9 cellular contexts compared by ENCODE assay signal in genomic region chr1:21278208-21278861, GRCh38. TPM values are rescaled to one million over a fixed set of nuclear protein-coding genes. Genes with fewer than 3 reads are reported as not detected.
DNase-seq lines count a peak whose midpoint lies in the region; ATAC-seq and TF ChIP-seq lines count a peak whose summit lies in the region.
"Had no signal": no experiment of that assay in that cellular context is flagged by ENCODE, and none has a peak within 500 bp of the region (broad histone marks: within the 10 kb centered on the region; RNA-seq: fewer than 3 reads in every experiment).

No MANE protein-coding gene starts in this region.

- H3K36me3 ChIP-seq in HCT116 (ENCODE audit: control insufficient read depth in 1 of 2, insufficient read depth in 2 of 2, low read length in 2 of 2) (0 out of 4 replicates have a peak, but pooled peaks cover 0 to 6% of the 10 kb centered on the region in 2 experiments), heart left ventricle (peaks cover 0 to 21% (median 0%) of the 10 kb centered on the region in 9 donors)

- RAD21 ChIA-PET in HCT116 (lab: Charles Lee; ENCODE audit: low non-redundant PET in 1 of 2, low total read pairs in 2 of 2, uncharacterized antibody in 2 of 2, unreplicated experiment in 2 of 2) = no interaction called here

- H3K27ac ChIP-seq in HCT116 (ENCODE audit: low read depth, low read length) (no peak overlapping the region), heart left ventricle (peak overlapping the region; percentile 68 to 98 (median 92))

- H3K27me3 Mint-ChIP-seq in activated T-helper 17 cell treated with anti-CD3 and anti-CD28 coated beads, Interleukin-2, amount 50 U/mL, for 72 hours = no peaks in the 10 kb centered on the region
- H3K27me3 Mint-ChIP-seq: IgD-negative memory B cell had no signal

- H2AFZ ChIP-seq in HCT116 (ENCODE audit: low read depth, low read length, poor library complexity, severe bottlenecking) = no peak overlapping the region

- TF ChIP-seq CTCF in HCT116 (IDR thresholded peaks at IDR 0.05 in 2 of 3, conservative IDR thresholded peaks at IDR 0.05 in 1 of 3; ENCODE audit: borderline replicate concordance in 1 of 3, insufficient read depth in 1 of 3, low read depth in 2 of 3, low read length in 2 of 3) (no peak), heart left ventricle (IDR thresholded peaks at IDR 0.05) (no peak)

- peak overlapping the region; percentile 91 for H3K27ac Mint-ChIP-seq in activated T-helper 17 cell treated with anti-CD3 and anti-CD28 coated beads, Interleukin-2, amount 50 U/mL, for 72 hours

- peaks cover 93% of the 10 kb centered on the region for H3K36me3 Mint-ChIP-seq in activated T-helper 17 cell treated with anti-CD3 and anti-CD28 coated beads, Interleukin-2, amount 50 U/mL, for 72 hours (ENCODE audit: low read depth)

- no peaks in the 10 kb centered on the region for H3K9me3 Mint-ChIP-seq in activated T-helper 17 cell treated with anti-CD3 and anti-CD28 coated beads, Interleukin-2, amount 50 U/mL, for 72 hours
- H3K9me3 Mint-ChIP-seq: IgD-negative memory B cell had no signal

- H3K27me3 ChIP-seq in HCT116 (ENCODE audit: insufficient read depth, low read length) = no peaks in the 10 kb centered on the region
- no peaks in the 10 kb centered on the region for H3K27me3 ChIP-seq in heart left ventricle

- H4K20me1 ChIP-seq in HCT116 (ENCODE audit: insufficient read depth) = no peaks in the 10 kb centered on the region

- H3K4me1 Mint-ChIP-seq in activated T-helper 17 cell treated with anti-CD3 and anti-CD28 coated beads, Interleukin-2, amount 50 U/mL, for 72 hours = peaks cover 40% of the 10 kb centered on the region

- peaks cover 0 to 5% of the 10 kb centered on the region in 2 experiments; a peak in 1 of 4 replicates for H3K4me1 ChIP-seq in HCT116 (ENCODE audit: control insufficient read depth in 1 of 2, insufficient read depth in 2 of 2, low read length in 2 of 2)
- H3K4me1 ChIP-seq in heart left ventricle = peaks cover 8 to 88% (median 72%) of the 10 kb centered on the region in 12 donors

- WGBS in heart left ventricle, 4 donors = 39 to 68% (median 54%) methylated on average over 5 to 9 of the region's 9 CpGs

- H3K4me3 ChIP-seq in HCT116 (replicated peaks in 1 of 2; ENCODE audit: low read depth in 1 of 2, low read length in 2 of 2) = no peak overlapping the region
- H3K4me3 ChIP-seq in heart left ventricle = peak overlapping the region in 10 of 12 donors; percentile 3 to 48 (median 36)

- BruUV-seq in HCT116 (replicated peaks; lab: Mats Ljungman, UMichigan) = TSS peak; percentile 31

- H3K9me3 ChIP-seq in HCT116 (ENCODE audit: control insufficient read depth in 1 of 2, insufficient read depth in 1 of 2, low read depth in 1 of 2, low read length in 2 of 2) (no peaks in the 10 kb centered on the region), heart left ventricle (no peaks in the 10 kb centered on the region)

- CTCF ChIA-PET in HCT116 (lab: Charles Lee) = no interaction called here

- TF ChIP-seq RAD21 in HCT116 (IDR thresholded peaks at IDR 0.05; ENCODE audit: low read depth) = no peak

- TF ChIP-seq POLR2A in HCT116 (IDR thresholded peaks at IDR 0.05; ENCODE audit: borderline replicate concordance, extremely low read depth, insufficient read depth, insufficient read length) (no peak), heart left ventricle (IDR thresholded peaks at IDR 0.05) (no peak)

- intact Hi-C loops in HCT116 (cut with micrococcal nuclease) = no loop called here
- intact Hi-C loops in heart left ventricle (cut with DNase I) = no loop called here
- intact Hi-C loops in posterior vena cava (cut with DNase I) = no loop called here

- no peak for DNase-seq in HCT116 (ENCODE audit: low read depth, low spot score)
- peak in 4 of 5 donors; percentile 54 to 76 (median 67) for DNase-seq in heart left ventricle
- peak; percentile 81 for DNase-seq in posterior vena cava (ENCODE audit: low spot score)
- DNase-seq in DMS79 (lab: John Stamatoyannopoulos, UW) = no peak
- no peak for DNase-seq in COR-L47 (lab: John Stamatoyannopoulos, UW)
- no peak for DNase-seq in mucosa of gallbladder (ENCODE audit: low spot score)
- DNase-seq in AG08395 (ENCODE audit: low spot score) = no peak

- H3K4me3 Mint-ChIP-seq in activated T-helper 17 cell treated with anti-CD3 and anti-CD28 coated beads, Interleukin-2, amount 50 U/mL, for 72 hours = peak overlapping the region; percentile 75

- no peak overlapping the region for H3K9ac ChIP-seq in HCT116 (ENCODE audit: low read length)

- no peaks in the 10 kb centered on the region for H3K79me2 ChIP-seq in HCT116 (ENCODE audit: insufficient read depth, low read length)

- no peak overlapping the region for H3K4me2 ChIP-seq in HCT116 (ENCODE audit: low read length)

- no peak for ATAC-seq in HCT116
- ATAC-seq in activated T-helper 17 cell treated with anti-CD3 and anti-CD28 coated beads, Interleukin-2, amount 50 U/mL, for 72 hours (replicated peaks) = no peak
- ATAC-seq in heart left ventricle = peak; percentile 33 to 55 (median 44)

- H3K9me2 ChIP-seq in HCT116 (ENCODE audit: insufficient read depth) = no peaks in the 10 kb centered on the region

- POLR2A ChIA-PET in HCT116 (lab: Charles Lee) = no interaction called here

TF ChIP-seq in HCT116, 20 proteins besides CTCF, POLR2A, EP300 and RAD21:
- TF ChIP-seq TCF7L2 (IDR thresholded peaks at IDR 0.05; ENCODE audit: borderline replicate concordance, extremely low read depth, insufficient read depth, insufficient read length) (no peak), YY1 (IDR thresholded peaks at IDR 0.05; ENCODE audit: extremely low read depth, insufficient replicate concordance, low read depth, low read length) (no peak)
TF ChIP-seq in HCT116: peak in this region for 0.

RNA-seq across cellular contexts. Expression of gene ECE1, which starts 11.9 kb away (rescaled TPM):
- total RNA-seq in HCT116 (2021; ENCODE audit: unreplicated experiment) (66.8 TPM), heart left ventricle (100 to 1,000 TPM in 1 of 9 donors, 10 to 100 TPM in 8; 37.3 to 140 (median 59.4) TPM), posterior vena cava (100 to 1,000 TPM; 108 to 120 TPM), mucosa of gallbladder (140 TPM)
- polyA plus RNA-seq in HCT116 (2012) = 64.9 and 72.0 TPM in 2 replicates
- total RNA-seq in activated T-helper 17 cell treated with anti-CD3 and anti-CD28 coated beads, Interleukin-2, amount 50 U/mL, for 72 hours = 100 to 1,000 TPM in 1 of 2 donors, 10 to 100 TPM in 1; 75.4 to 219 TPM
- polyA plus RNA-seq in heart left ventricle = 10 to 100 TPM; 38.4 to 61.3 TPM

Comparison
In these comparisons a context has a peak if more than half of its experiments do, and no peak if none do; other contexts are left out.
1. ATAC-seq: peak in heart left ventricle (4 of 4); none in HCT116 (single experiment) and activated T-helper 17 cell treated with anti-CD3 and anti-CD28 coated beads, Interleukin-2, amount 50 U/mL, for 72 hours (single experiment).
2. DNase-seq: peak in heart left ventricle (4 of 5) and posterior vena cava (single experiment); none in HCT116 (single experiment), DMS79 (single experiment), COR-L47 (single experiment), mucosa of gallbladder (single experiment) and AG08395 (single experiment).
3. H3K4me3 ChIP-seq: peak in heart left ventricle (10 of 12); none in HCT116 (0 of 2).